Comparison of ENCODE assay signal across 1 cellular context in genomic region chr9:131367445-131367844, GRCh38.
TF ChIP-seq lines count a peak whose summit lies in the region.

No MANE protein-coding gene starts in this region.

TF ChIP-seq in H1, 55 proteins besides CTCF, POLR2A, EP300 and RAD21 (continued from another document):
- TF ChIP-seq TEAD4 (IDR thresholded peaks at IDR 0.05; ENCODE audit: low read depth, low read length) (no peak), YY1 (IDR thresholded peaks at IDR 0.05; ENCODE audit: low read depth, low read length) (no peak), BRCA1 (IDR thresholded peaks at IDR 0.05; ENCODE audit: low read depth, low read length) (no peak)
TF ChIP-seq in H1: peak in this region for 0.
